In the genomic region with DNA sequence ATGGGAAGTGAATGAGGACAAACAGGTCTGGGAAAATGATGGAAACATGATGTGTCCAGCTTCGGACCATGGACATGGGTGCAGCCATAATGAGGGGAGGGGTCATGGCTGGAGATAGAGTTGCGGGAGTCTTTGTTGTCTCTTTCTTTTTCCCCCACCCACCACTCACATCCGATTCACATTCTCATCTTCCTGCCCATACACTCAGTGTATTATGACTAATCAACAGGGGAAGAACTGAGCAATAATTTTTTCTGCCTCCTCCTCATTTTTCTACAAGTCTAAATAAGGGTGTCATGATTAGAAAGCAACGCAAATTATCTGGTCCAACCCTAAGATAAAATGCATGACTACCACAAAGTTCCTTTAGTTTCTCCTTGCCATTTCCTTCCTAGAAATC, we compare ENCODE assay signal across 15 cellular contexts. TPM values are rescaled to one million over a fixed set of nuclear protein-coding genes. Genes with fewer than 3 reads are reported as not detected.
DNase-seq lines count a peak whose midpoint lies in the region; FAIRE-seq and TF ChIP-seq lines count a peak whose summit lies in the region.
"Had no signal": no experiment of that assay in that cellular context is flagged by ENCODE, and none has a peak within 500 bp of the region (broad histone marks: within the 10 kb centered on the region; RNA-seq: fewer than 3 reads in every experiment).

No MANE protein-coding gene starts in this region.

- peaks cover 34% of the 10 kb centered on the region for H3K4me1 Mint-ChIP-seq in MCF 10A (ENCODE audit: insufficient read depth, unreplicated experiment)
- H3K4me1 Mint-ChIP-seq: H9 had no signal

- H3K27ac Mint-ChIP-seq in MCF 10A (ENCODE audit: low read depth, unreplicated experiment): peak overlapping the region; percentile 75
- H3K27ac Mint-ChIP-seq: H9 had no signal

- H3K36me3 Mint-ChIP-seq in MCF 10A (ENCODE audit: insufficient read depth, unreplicated experiment): peaks cover 5% of the 10 kb centered on the region

- H3K9me3 ChIP-seq in breast epithelium (no peaks in the 10 kb centered on the region), PC-9 (ENCODE audit: insufficient read depth, low read depth) (no peaks in the 10 kb centered on the region), suprapubic skin (no peaks in the 10 kb centered on the region), small intestine (ENCODE audit: control insufficient read depth, low read depth) (no peaks in the 10 kb centered on the region)
- H3K9me3 ChIP-seq: ovary, stomach had no signal

- POLR2A ChIA-PET in MCF 10A (lab: Yijun Ruan, JAX) (interaction anchor here (0.6 to 3.5 kb wide), 6 partner anchors 12 to 455 kb away, joined by 3 to 26 read pairs (median 4); no protein-coding TSS in a partner anchor), PC-9 (lab: Charles Lee; ENCODE audit: unreplicated experiment) (no interaction called here)

- TF ChIP-seq CTCF in MCF 10A (IDR thresholded peaks at IDR 0.05; ENCODE audit: unreplicated experiment): no peak
- no peak for TF ChIP-seq CTCF in breast epithelium (IDR thresholded peaks at IDR 0.05)
- no peak for TF ChIP-seq CTCF in PC-9 (conservative IDR thresholded peaks at IDR 0.05)
- TF ChIP-seq CTCF in suprapubic skin (IDR thresholded peaks at IDR 0.05): no peak

- WGBS in suprapubic skin: 52% methylated on average over 4 of the region's 4 CpGs
- 60 to 75% (median 68%) methylated on average over 4 of the region's 4 CpGs for WGBS in small intestine, 3 donors

- no peaks in the 10 kb centered on the region for H3F3A ChIP-seq in PC-9 (ENCODE audit: insufficient read depth, low read depth)

- H3K4me3 ChIP-seq in breast epithelium (no peak overlapping the region), PC-9 (no peak overlapping the region), suprapubic skin (no peak overlapping the region), small intestine (ENCODE audit: low read depth in 1 of 2, low read length in 2 of 2) (no peak overlapping the region)
- H3K4me3 ChIP-seq: ovary, stomach had no signal

- FAIRE-seq in small intestine (lab: Jason Lieb, UNC) (no peak), RCC 7860 (lab: Jason Lieb, UNC) (no peak)

- CTCF ChIA-PET in MCF 10A (lab: Yijun Ruan, JAX): interaction anchor here (0.9 to 2.5 kb wide), 2 partner anchors 54 to 303 kb away, joined by 4 to 12 read pairs; no protein-coding TSS in a partner anchor
- CTCF ChIA-PET in PC-9 (lab: Charles Lee): no interaction called here

- no peaks in the 10 kb centered on the region for H3K9me2 ChIP-seq in PC-9 (ENCODE audit: insufficient read depth)

- H3K36me3 ChIP-seq in breast epithelium (no peaks in the 10 kb centered on the region), PC-9 (ENCODE audit: low read depth) (no peaks in the 10 kb centered on the region), suprapubic skin (no peaks in the 10 kb centered on the region), small intestine (ENCODE audit: control insufficient read depth in 2 of 2, insufficient read depth in 2 of 2, low read length in 2 of 2) (no peaks in the 10 kb centered on the region)
- H3K36me3 ChIP-seq: ovary, stomach had no signal

- H3K4me1 ChIP-seq in breast epithelium (no peaks in the 10 kb centered on the region), PC-9 (replicated peaks; ENCODE audit: insufficient read depth) (peaks cover 14% of the 10 kb centered on the region; the same call in 1 of the 2 replicates), suprapubic skin (peaks cover 23% of the 10 kb centered on the region), small intestine (ENCODE audit: control insufficient read depth in 2 of 2, insufficient read depth in 1 of 2, low read depth in 1 of 2, low read length in 1 of 2) (no peaks in the 10 kb centered on the region)

- no peak for TF ChIP-seq EP300 in suprapubic skin (IDR thresholded peaks at IDR 0.05)

- H3K4me2 ChIP-seq in PC-9: no peak overlapping the region

- H2AFZ ChIP-seq in PC-9: no peak overlapping the region

- H4K20me1 ChIP-seq in PC-9 (ENCODE audit: insufficient read depth): no peaks in the 10 kb centered on the region

- BruUV-seq in MCF 10A (replicated peaks; lab: Mats Ljungman, UMichigan) (no TSS peak), PC-9 (replicated peaks; lab: Mats Ljungman, UMichigan) (no TSS peak)

- no peaks in the 10 kb centered on the region for H3K9me3 Mint-ChIP-seq in MCF 10A (ENCODE audit: unreplicated experiment)
- H3K9me3 Mint-ChIP-seq: H9 had no signal

- H3K27me3 ChIP-seq in breast epithelium (no peaks in the 10 kb centered on the region), PC-9 (ENCODE audit: insufficient read depth, low read depth) (no peaks in the 10 kb centered on the region), suprapubic skin (no peaks in the 10 kb centered on the region), small intestine (ENCODE audit: control insufficient read depth in 2 of 2, insufficient read depth in 2 of 2, low read length in 2 of 2) (no peaks in the 10 kb centered on the region)
- H3K27me3 ChIP-seq: ovary, stomach had no signal

- H3K27ac ChIP-seq in breast epithelium (no peak overlapping the region), PC-9 (peak overlapping the region; percentile 49; the same call in 1 of the 2 replicates), epithelial cell of prostate (peak overlapping the region; percentile 95), suprapubic skin (peak overlapping the region; percentile 40), small intestine (ENCODE audit: low read depth in 1 of 2, low read length in 1 of 2) (no peak overlapping the region)
- H3K27ac ChIP-seq: ovary, stomach had no signal

- intact Hi-C loops in MCF 10A (cut with micrococcal nuclease): loop anchor here (2.0 kb wide), 1 partner anchor 55 kb away; no protein-coding TSS in a partner anchor
- intact Hi-C loops in breast epithelium (cut with DNase I; ENCODE audit: low total_unique reads): no loop called here
- intact Hi-C loops in PC-9 (cut with micrococcal nuclease; ENCODE audit: unreplicated experiment): loop anchor here (1.0 kb wide), 1 partner anchor 54 kb away; no protein-coding TSS in a partner anchor

- TF ChIP-seq POLR2A in breast epithelium (IDR thresholded peaks at IDR 0.05): no peak
- no peak for TF ChIP-seq POLR2A in suprapubic skin (IDR thresholded peaks at IDR 0.05)

- H3K4me3 Mint-ChIP-seq in MCF 10A (ENCODE audit: unreplicated experiment): no peak overlapping the region
- H3K4me3 Mint-ChIP-seq: H9 had no signal

- DNase-seq in MCF 10A (ENCODE audit: unreplicated experiment) (peak; percentile 11), breast epithelium (ENCODE audit: low spot score in 2 of 2) (no peak), PC-9 (no peak), epithelial cell of prostate (ENCODE audit: low read depth, low spot score) (no peak), suprapubic skin (ENCODE audit: low spot score in 2 of 2) (no peak), CD1c-positive myeloid dendritic cell (ENCODE audit: extremely low spot score) (no peak), small intestine (no peak), RCC 7860 (ENCODE audit: low spot score) (no peak)
- DNase-seq: activated effector memory CD4-positive, alpha-beta T cell treated with Interleukin-2 at 50 U/mL for 16 hours; effector memory CD4-positive, alpha-beta T cell; H9; NCI-H1930; NCI-H69; ovary; stomach had no signal

- no peaks in the 10 kb centered on the region for H3K27me3 Mint-ChIP-seq in MCF 10A (ENCODE audit: insufficient read depth, unreplicated experiment)

- H3K79me2 ChIP-seq in PC-9 (ENCODE audit: low read depth): no peaks in the 10 kb centered on the region

RNA-seq across cellular contexts. Expression of a gene that starts 5.7 kb away (rescaled TPM):
- total RNA-seq in MCF 10A (2022): 0.47 and 0.82 TPM in 2 replicates
- total RNA-seq in breast epithelium: 10 to 100 TPM in 1 of 3 donors, under 1 TPM in 1, not detected in 1; 0.32 to 16.2 TPM
- 0.73 TPM in 1 of 2 replicates, not detected in the other for total RNA-seq in PC-9 (2021)
- total RNA-seq in suprapubic skin: 100 to 1,000 TPM in 2 of 4 donors, 10 to 100 TPM in 2; 35.0 to 190 (median 114) TPM
- polyA plus RNA-seq in small intestine: under 1 TPM; 0.03 to 0.81 (median 0.67) TPM
- total RNA-seq: H9 had no signal

RNA-seq across cellular contexts. Expression of a gene that starts 25.9 kb away (rescaled TPM):
- total RNA-seq in MCF 10A (2022): not detected in 2 replicates
- total RNA-seq in breast epithelium: under 1 TPM in 1 of 3 donors, not detected in 2; 0.15 TPM
- not detected in 2 replicates for total RNA-seq in PC-9 (2021)
- 1 to 10 TPM in 2 of 4 donors, under 1 TPM in 1, not detected in 1; 0.21 to 1.9 (median 1.0) TPM for total RNA-seq in suprapubic skin
- not detected for polyA plus RNA-seq in small intestine
- total RNA-seq: H9 had no signal
- polyA plus RNA-seq: ovary had no signal

Comparison
In these comparisons a context has a peak if more than half of its experiments do, and no peak if none do; other contexts are left out.
1. H3K27ac ChIP-seq: peak in PC-9 (single experiment), epithelial cell of prostate (single experiment) and suprapubic skin (single experiment); none in breast epithelium (0 of 2) and small intestine (0 of 2).